11 cellular contexts compared by ENCODE assay signal in the genomic region with DNA sequence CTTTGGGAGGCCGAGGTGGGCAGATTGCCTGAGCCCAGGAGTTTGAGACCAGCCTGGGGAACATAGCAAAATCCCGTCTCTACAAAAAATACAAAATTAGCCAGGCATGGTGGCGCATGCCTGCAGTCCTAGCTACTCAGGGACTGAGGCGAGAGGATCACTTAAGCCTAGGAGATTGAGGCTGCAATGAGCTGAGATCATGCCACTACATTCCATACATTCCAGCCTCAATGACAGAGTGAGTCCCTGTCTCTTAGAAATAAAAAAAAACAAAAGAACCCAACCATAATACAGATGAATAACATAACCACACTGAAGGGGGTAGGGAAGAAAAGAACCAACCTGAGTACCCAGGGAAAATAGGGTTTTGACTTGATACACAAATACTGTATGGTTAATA. TPM values are rescaled to one million over a fixed set of nuclear protein-coding genes. Genes with fewer than 3 reads are reported as not detected.
DNase-seq lines count a peak whose midpoint lies in the region; ATAC-seq and TF ChIP-seq lines count a peak whose summit lies in the region.
"Had no signal": no experiment of that assay in that cellular context is flagged by ENCODE, and none has a peak within 500 bp of the region (broad histone marks: within the 10 kb centered on the region; RNA-seq: fewer than 3 reads in every experiment).

No MANE protein-coding gene starts in this region.

- no peak overlapping the region for H3K23ac ChIP-seq in trophoblast cell (ENCODE audit: low read length)

- H2BK12ac ChIP-seq in trophoblast cell (ENCODE audit: low read length) = no peak overlapping the region

- TF ChIP-seq CTCF in epithelial cell of proximal tubule (conservative IDR thresholded peaks at IDR 0.05; ENCODE audit: low read depth, low read length) (no peak), BE2C (IDR thresholded peaks at IDR 0.05; ENCODE audit: low read depth, low read length) (no peak)

- H3K4ac ChIP-seq in trophoblast cell (ENCODE audit: low read depth, low read length) = no peak overlapping the region

- no peaks in the 10 kb centered on the region for H3K9me3 Mint-ChIP-seq in stimulated activated effector memory CD8-positive, alpha-beta T cell treated with anti-CD3 and anti-CD28 coated beads, Interleukin-12 subunit alpha, Interleukin-12 subunit beta, amount 100 ng/mL, for 72 hours
- H3K9me3 Mint-ChIP-seq: neural crest cell had no signal

- peaks cover 23 to 41% of the 10 kb centered on the region in 2 experiments for H3K4me1 ChIP-seq in trophoblast cell (ENCODE audit: control insufficient read depth in 1 of 2, insufficient read depth in 2 of 2, low read length in 2 of 2)
- no peaks in the 10 kb centered on the region for H3K4me1 ChIP-seq in BE2C
- H3K4me1 ChIP-seq: body of pancreas, esophagus squamous epithelium had no signal

- no peak overlapping the region for H4K12ac ChIP-seq in trophoblast cell (ENCODE audit: low read depth, low read length)

- H2AFZ ChIP-seq in trophoblast cell (ENCODE audit: insufficient read depth, low read length, poor library complexity) = no peak overlapping the region

- H3K4me3 ChIP-seq in epithelial cell of proximal tubule (ENCODE audit: low read depth, low read length) (no peak overlapping the region), trophoblast cell (ENCODE audit: low read depth, low read length) (no peak overlapping the region), BE2C (ENCODE audit: low read depth, low read length) (no peak overlapping the region)
- H3K4me3 ChIP-seq: body of pancreas, esophagus squamous epithelium had no signal

- no peak overlapping the region for H3K14ac ChIP-seq in trophoblast cell (ENCODE audit: low read length)

- no peaks in the 10 kb centered on the region for H3K36me3 Mint-ChIP-seq in stimulated activated effector memory CD8-positive, alpha-beta T cell treated with anti-CD3 and anti-CD28 coated beads, Interleukin-12 subunit alpha, Interleukin-12 subunit beta, amount 100 ng/mL, for 72 hours

- peak overlapping the region; percentile 35 for H3K4me2 ChIP-seq in trophoblast cell (ENCODE audit: low read length)

- no peak overlapping the region for H3K4me3 Mint-ChIP-seq in stimulated activated effector memory CD8-positive, alpha-beta T cell treated with anti-CD3 and anti-CD28 coated beads, Interleukin-12 subunit alpha, Interleukin-12 subunit beta, amount 100 ng/mL, for 72 hours
- H3K4me3 Mint-ChIP-seq: neural crest cell had no signal

- peaks cover 21% of the 10 kb centered on the region for H3K79me1 ChIP-seq in trophoblast cell (ENCODE audit: low read length)

- H3K9me3 ChIP-seq in trophoblast cell (ENCODE audit: insufficient read depth, low read depth, low read length) (no peaks in the 10 kb centered on the region), BE2C (no peaks in the 10 kb centered on the region)
- H3K9me3 ChIP-seq: body of pancreas, esophagus squamous epithelium had no signal

- no peak overlapping the region for H3K27ac Mint-ChIP-seq in stimulated activated effector memory CD8-positive, alpha-beta T cell treated with anti-CD3 and anti-CD28 coated beads, Interleukin-12 subunit alpha, Interleukin-12 subunit beta, amount 100 ng/mL, for 72 hours

- H3K4me1 Mint-ChIP-seq in stimulated activated effector memory CD8-positive, alpha-beta T cell treated with anti-CD3 and anti-CD28 coated beads, Interleukin-12 subunit alpha, Interleukin-12 subunit beta, amount 100 ng/mL, for 72 hours = no peaks in the 10 kb centered on the region

- peak; percentile 28 for DNase-seq in GM04504 (ENCODE audit: low read depth)
- peak; percentile 64 for DNase-seq in RPMI7951 (ENCODE audit: low read depth)
- DNase-seq in epithelial cell of proximal tubule (ENCODE audit: low read depth) = peak; percentile 59
- DNase-seq in trophoblast cell = peak in 1 of 2 donors; percentile 19
- DNase-seq in BE2C = no peak
- DNase-seq in hippocampal formation (lab: John Stamatoyannopoulos, UW) = no peak
- DNase-seq in stimulated activated effector memory CD8-positive, alpha-beta T cell treated with anti-CD3 and anti-CD28 coated beads, Interleukin-12 subunit alpha, Interleukin-12 subunit beta, amount 100 ng/mL, for 72 hours (ENCODE audit: low spot score in 2 of 2) = no peak
- DNase-seq in NOMO-1 treated with dmso at 0.1 percent for 144 hours (lab: John Stamatoyannopoulos, UW; ENCODE audit: unreplicated experiment) = no peak
- DNase-seq: body of pancreas, esophagus squamous epithelium had no signal

- no peaks in the 10 kb centered on the region for H3K27me3 ChIP-seq in trophoblast cell (ENCODE audit: insufficient read depth, low read length)
- H3K27me3 ChIP-seq in BE2C = no peaks in the 10 kb centered on the region
- H3K27me3 ChIP-seq: body of pancreas, esophagus squamous epithelium had no signal

- no peak overlapping the region for H3K18ac ChIP-seq in trophoblast cell (ENCODE audit: low read length)

- H2BK5ac ChIP-seq in trophoblast cell (ENCODE audit: low read depth, low read length, poor library complexity) = peak overlapping the region; percentile 90

- H3K36me3 ChIP-seq in trophoblast cell (ENCODE audit: control insufficient read depth in 1 of 2, insufficient read depth in 2 of 2, low read length in 2 of 2) = no peaks in the 10 kb centered on the region
- no peaks in the 10 kb centered on the region for H3K36me3 ChIP-seq in BE2C
- H3K36me3 ChIP-seq: esophagus squamous epithelium had no signal

- no peak overlapping the region for H2AK5ac ChIP-seq in trophoblast cell (ENCODE audit: low read length)

- H3K79me2 ChIP-seq in trophoblast cell (ENCODE audit: control insufficient read depth, insufficient read depth, low read length, poor library complexity) = no peaks in the 10 kb centered on the region

- H4K8ac ChIP-seq in trophoblast cell (ENCODE audit: low read depth, low read length) = peak overlapping the region; percentile 58

- H4K91ac ChIP-seq in trophoblast cell (ENCODE audit: low read depth, low read length) = peak overlapping the region; percentile 63

- peak overlapping the region; percentile 89 for H3K27ac ChIP-seq in trophoblast cell (ENCODE audit: low read depth, low read length)
- H3K27ac ChIP-seq: body of pancreas, esophagus squamous epithelium had no signal

- ATAC-seq in stimulated activated effector memory CD8-positive, alpha-beta T cell treated with anti-CD3 and anti-CD28 coated beads, Interleukin-12 subunit alpha, Interleukin-12 subunit beta, amount 100 ng/mL, for 72 hours = no peak
- ATAC-seq: body of pancreas had no signal

- peak overlapping the region; percentile 63 for H2BK120ac ChIP-seq in trophoblast cell (ENCODE audit: insufficient read depth, low read length, poor library complexity)

- no peak overlapping the region for H3K9ac ChIP-seq in trophoblast cell (ENCODE audit: low read length)

- no CpG with 5 or more reads among the region's 4 CpGs for WGBS in trophoblast cell (ENCODE audit: extremely low coverage, insufficient coverage, insufficient read length)

RNA-seq across cellular contexts. Expression of a gene that starts 19.7 kb away (rescaled TPM):
- total RNA-seq in RPMI7951 (2014; rRNA removed; shearing (Covaris generic)) = under 0.01 TPM in 2 replicates
- total RNA-seq in epithelial cell of proximal tubule = 2.5 and 3.2 TPM in 2 replicates
- polyA plus RNA-seq in trophoblast cell (2013) = 9.6 and 10.1 TPM in 2 replicates
- polyA plus RNA-seq in BE2C (2012; ENCODE audit: insufficient read depth, insufficient read length, low read depth) = 0.26 TPM

Comparison
In these comparisons a context has a peak if more than half of its experiments do, and no peak if none do; other contexts are left out.
1. DNase-seq: peak in GM04504 (single experiment), RPMI7951 (single experiment) and epithelial cell of proximal tubule (single experiment); none in BE2C (single experiment), hippocampal formation (0 of 2), stimulated activated effector memory CD8-positive, alpha-beta T cell treated with anti-CD3 and anti-CD28 coated beads, Interleukin-12 subunit alpha, Interleukin-12 subunit beta, amount 100 ng/mL, for 72 hours (0 of 2) and NOMO-1 treated with dmso at 0.1 percent for 144 hours (single experiment).